In the genomic region with DNA sequence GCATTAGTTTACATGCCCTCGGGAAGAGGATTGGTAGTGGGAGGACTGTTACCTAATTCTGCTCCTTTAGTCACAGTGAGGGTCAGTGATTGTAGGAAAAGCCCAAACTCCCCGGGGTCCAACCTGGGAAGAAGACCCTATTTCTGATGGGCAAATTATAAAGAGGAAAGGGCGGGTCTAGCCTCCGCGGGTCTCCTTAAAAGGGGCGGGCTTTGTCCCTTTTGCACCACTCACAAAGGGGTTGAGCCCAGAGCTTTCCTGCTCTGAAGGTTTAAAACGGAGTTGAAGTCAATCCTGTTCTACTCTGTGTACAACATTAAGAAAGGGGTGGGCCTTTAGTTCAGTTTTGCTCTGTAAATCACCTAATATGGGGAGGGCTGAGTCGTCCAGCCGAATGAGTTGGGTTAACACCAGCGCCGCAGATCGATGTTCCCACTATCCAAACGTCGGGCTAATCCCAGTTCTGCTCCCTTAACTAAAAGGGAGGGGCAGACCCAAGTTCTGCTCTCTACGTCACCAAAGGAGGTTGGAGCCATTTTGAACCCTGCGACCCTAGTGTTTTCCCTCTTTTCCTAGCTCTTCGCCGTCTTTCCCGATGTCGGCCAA, we compare ENCODE assay signal across 1 cellular context.
A peak's percentile ranks its signal among the peaks of the same experiment; 100 is the strongest.
TF ChIP-seq lines count a peak whose summit lies in the region.

No MANE protein-coding gene starts in this region.

TF ChIP-seq in HepG2, 621 proteins besides CTCF, POLR2A, EP300 and RAD21 (continued from another document):
- TF ChIP-seq, protein P1, sequence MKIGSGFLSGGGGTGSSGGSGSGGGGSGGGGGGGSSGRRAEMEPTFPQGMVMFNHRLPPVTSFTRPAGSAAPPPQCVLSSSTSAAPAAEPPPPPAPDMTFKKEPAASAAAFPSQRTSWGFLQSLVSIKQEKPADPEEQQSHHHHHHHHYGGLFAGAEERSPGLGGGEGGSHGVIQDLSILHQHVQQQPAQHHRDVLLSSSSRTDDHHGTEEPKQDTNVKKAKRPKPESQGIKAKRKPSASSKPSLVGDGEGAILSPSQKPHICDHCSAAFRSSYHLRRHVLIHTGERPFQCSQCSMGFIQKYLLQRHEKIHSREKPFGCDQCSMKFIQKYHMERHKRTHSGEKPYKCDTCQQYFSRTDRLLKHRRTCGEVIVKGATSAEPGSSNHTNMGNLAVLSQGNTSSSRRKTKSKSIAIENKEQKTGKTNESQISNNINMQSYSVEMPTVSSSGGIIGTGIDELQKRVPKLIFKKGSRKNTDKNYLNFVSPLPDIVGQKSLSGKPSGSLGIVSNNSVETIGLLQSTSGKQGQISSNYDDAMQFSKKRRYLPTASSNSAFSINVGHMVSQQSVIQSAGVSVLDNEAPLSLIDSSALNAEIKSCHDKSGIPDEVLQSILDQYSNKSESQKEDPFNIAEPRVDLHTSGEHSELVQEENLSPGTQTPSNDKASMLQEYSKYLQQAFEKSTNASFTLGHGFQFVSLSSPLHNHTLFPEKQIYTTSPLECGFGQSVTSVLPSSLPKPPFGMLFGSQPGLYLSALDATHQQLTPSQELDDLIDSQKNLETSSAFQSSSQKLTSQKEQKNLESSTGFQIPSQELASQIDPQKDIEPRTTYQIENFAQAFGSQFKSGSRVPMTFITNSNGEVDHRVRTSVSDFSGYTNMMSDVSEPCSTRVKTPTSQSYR (CRISPR knock-in tag; IDR thresholded peaks at IDR 0.05; ENCODE audit: borderline replicate concordance): no peak
- TF ChIP-seq, protein P2, sequence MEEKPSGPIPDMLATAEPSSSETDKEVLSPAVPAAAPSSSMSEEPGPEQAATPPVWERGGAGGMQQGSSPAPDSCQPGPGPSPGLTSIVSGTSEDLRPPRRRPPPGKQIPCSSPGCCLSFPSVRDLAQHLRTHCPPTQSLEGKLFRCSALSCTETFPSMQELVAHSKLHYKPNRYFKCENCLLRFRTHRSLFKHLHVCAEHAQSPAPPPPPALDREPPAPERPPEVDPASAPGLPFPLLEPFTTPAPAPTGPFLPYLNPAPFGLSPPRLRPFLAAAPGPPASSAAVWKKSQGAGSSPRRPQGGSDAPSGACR (CRISPR knock-in tag; IDR thresholded peaks at IDR 0.05): no peak
- TF ChIP-seq ZNF530 (CRISPR knock-in tag; IDR thresholded peaks at IDR 0.05; ENCODE audit: low read depth) (no peak), MED1 (CRISPR knock-in tag; IDR thresholded peaks at IDR 0.05) (no peak), NKX3-1 (CRISPR knock-in tag; IDR thresholded peaks at IDR 0.05) (no peak), ZKSCAN5 (CRISPR knock-in tag; IDR thresholded peaks at IDR 0.05) (no peak), ZNF251 (CRISPR knock-in tag; IDR thresholded peaks at IDR 0.05) (peak; percentile 84; the same call in 1 of the 2 replicates), ZNF121 (CRISPR knock-in tag; IDR thresholded peaks at IDR 0.05) (no peak), ZNF572 (CRISPR knock-in tag; IDR thresholded peaks at IDR 0.05) (no peak; the same call in 1 of the 2 replicates), SETDB1 (CRISPR knock-in tag; IDR thresholded peaks at IDR 0.05; ENCODE audit: borderline replicate concordance) (no peak), KLF15 (CRISPR knock-in tag; IDR thresholded peaks at IDR 0.05; ENCODE audit: borderline replicate concordance) (no peak)
- TF ChIP-seq, protein P3, sequence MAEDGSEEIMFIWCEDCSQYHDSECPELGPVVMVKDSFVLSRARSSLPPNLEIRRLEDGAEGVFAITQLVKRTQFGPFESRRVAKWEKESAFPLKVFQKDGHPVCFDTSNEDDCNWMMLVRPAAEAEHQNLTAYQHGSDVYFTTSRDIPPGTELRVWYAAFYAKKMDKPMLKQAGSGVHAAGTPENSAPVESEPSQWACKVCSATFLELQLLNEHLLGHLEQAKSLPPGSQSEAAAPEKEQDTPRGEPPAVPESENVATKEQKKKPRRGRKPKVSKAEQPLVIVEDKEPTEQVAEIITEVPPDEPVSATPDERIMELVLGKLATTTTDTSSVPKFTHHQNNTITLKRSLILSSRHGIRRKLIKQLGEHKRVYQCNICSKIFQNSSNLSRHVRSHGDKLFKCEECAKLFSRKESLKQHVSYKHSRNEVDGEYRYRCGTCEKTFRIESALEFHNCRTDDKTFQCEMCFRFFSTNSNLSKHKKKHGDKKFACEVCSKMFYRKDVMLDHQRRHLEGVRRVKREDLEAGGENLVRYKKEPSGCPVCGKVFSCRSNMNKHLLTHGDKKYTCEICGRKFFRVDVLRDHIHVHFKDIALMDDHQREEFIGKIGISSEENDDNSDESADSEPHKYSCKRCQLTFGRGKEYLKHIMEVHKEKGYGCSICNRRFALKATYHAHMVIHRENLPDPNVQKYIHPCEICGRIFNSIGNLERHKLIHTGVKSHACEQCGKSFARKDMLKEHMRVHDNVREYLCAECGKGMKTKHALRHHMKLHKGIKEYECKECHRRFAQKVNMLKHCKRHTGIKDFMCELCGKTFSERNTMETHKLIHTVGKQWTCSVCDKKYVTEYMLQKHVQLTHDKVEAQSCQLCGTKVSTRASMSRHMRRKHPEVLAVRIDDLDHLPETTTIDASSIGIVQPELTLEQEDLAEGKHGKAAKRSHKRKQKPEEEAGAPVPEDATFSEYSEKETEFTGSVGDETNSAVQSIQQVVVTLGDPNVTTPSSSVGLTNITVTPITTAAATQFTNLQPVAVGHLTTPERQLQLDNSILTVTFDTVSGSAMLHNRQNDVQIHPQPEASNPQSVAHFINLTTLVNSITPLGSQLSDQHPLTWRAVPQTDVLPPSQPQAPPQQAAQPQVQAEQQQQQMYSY (CRISPR knock-in tag; IDR thresholded peaks at IDR 0.05): no peak
